Comparison of ENCODE assay signal across 2 cellular contexts in genomic region chr1:214101246-214101645, GRCh38.
TF ChIP-seq lines count a peak whose summit lies in the region.

No MANE protein-coding gene starts in this region.

TF ChIP-seq in K562, 482 proteins besides CTCF, POLR2A, EP300 and RAD21 (continued from another document):
- no peak for TF ChIP-seq RREB1 (CRISPR knock-in tag; IDR thresholded peaks at IDR 0.05)
- no peak for TF ChIP-seq ZNF57 (CRISPR knock-in tag; IDR thresholded peaks at IDR 0.05)
- no peak for TF ChIP-seq NFE2 (IDR thresholded peaks at IDR 0.05; ENCODE audit: low read depth)

TF ChIP-seq in GM23338, 12 proteins besides CTCF, POLR2A, EP300 and RAD21 (continued from another document):
- no peak for TF ChIP-seq ZNF462 (CRISPR knock-in tag; IDR thresholded peaks at IDR 0.05)
- no peak for TF ChIP-seq POLR2AphosphoS5 (IDR thresholded peaks at IDR 0.05; ENCODE audit: low read depth)
- no peak for TF ChIP-seq NANOG (IDR thresholded peaks at IDR 0.05; ENCODE audit: borderline replicate concordance)
- TF ChIP-seq ZNF114 (CRISPR knock-in tag; IDR thresholded peaks at IDR 0.05), result no peak
- TF ChIP-seq CREB1 (CRISPR knock-in tag; IDR thresholded peaks at IDR 0.05; ENCODE audit: low read depth), result no peak
